In genomic region chr2:149036507-149037293, GRCh38 we compare ENCODE assay signal across 13 cellular contexts. TPM values are rescaled to one million over a fixed set of nuclear protein-coding genes. Genes with fewer than 3 reads are reported as not detected.
"Had no signal": no experiment of that assay in that cellular context is flagged by ENCODE, and none has a peak within 500 bp of the region (broad histone marks: within the 10 kb centered on the region; RNA-seq: fewer than 3 reads in every experiment).

No MANE protein-coding gene starts in this region.

- H3K9me3 ChIP-seq: mucosa of descending colon, ovary, thyroid gland had no signal

- H3K27ac ChIP-seq: ovary, thyroid gland had no signal

- H3K27me3 ChIP-seq: ovary, thyroid gland had no signal

- DNase-seq: activated effector memory CD4-positive, alpha-beta T cell treated with Interleukin-2 at 50 U/mL for 16 hours; cerebellar nuclear complex; dermis blood vessel endothelial cell; endodermal cell; mucosa of descending colon; natural killer cell; ovary; stimulated activated CD4-positive, alpha-beta T cell treated with anti-CD3 and anti-CD28 coated beads, Interleukin-4, amount 100 ng/mL, for 24 hours; thyroid gland had no signal

- ATAC-seq: activated naive CD4-positive, alpha-beta T cell treated with anti-CD3 and anti-CD28 coated beads, Interleukin-2, amount 50 U/mL, for 72 hours; mucosa of descending colon; natural killer cell; WTC11 had no signal

- H3K4me3 ChIP-seq: lung, mucosa of descending colon, ovary, thyroid gland had no signal

- H3K36me3 ChIP-seq: ovary, thyroid gland had no signal

RNA-seq across cellular contexts. Expression of gene LYPD6B, which starts 1.8 kb away (rescaled TPM):
- total RNA-seq: activated naive CD4-positive, alpha-beta T cell treated with anti-CD3 and anti-CD28 coated beads, Interleukin-2, amount 50 U/mL, for 72 hours; dermis blood vessel endothelial cell; natural killer cell; T-helper 1 cell treated with Interleukin-12 subunit alpha and Interleukin-12 subunit beta and Interleukin-4 antibody, amounts not matched to agents 30 ng/mL and 1 ng/mL, for 36 hours had no signal
